In the genomic region with DNA sequence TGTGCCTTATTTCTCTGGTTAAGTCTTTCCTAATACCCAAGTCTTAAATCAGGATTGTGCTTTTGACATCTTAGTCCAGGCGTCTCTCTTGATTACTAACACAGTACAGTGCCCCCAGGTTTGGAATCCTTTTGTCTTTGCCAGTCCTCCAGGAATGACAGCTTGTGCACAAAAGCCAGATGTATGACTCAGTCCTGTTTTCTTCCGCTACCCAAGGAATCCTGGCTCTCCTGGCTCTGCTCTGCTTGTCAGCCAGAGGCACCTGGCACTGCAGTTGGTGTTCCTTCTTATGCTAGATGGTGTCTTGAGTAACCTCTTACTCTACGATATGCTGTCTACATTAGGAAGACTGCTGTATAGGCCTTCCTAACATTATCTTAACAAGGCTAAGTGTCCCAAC, we compare ENCODE assay signal across 16 cellular contexts.
DNase-seq lines count a peak whose midpoint lies in the region; ATAC-seq and TF ChIP-seq lines count a peak whose summit lies in the region.
"Had no signal": no experiment of that assay in that cellular context is flagged by ENCODE, and none has a peak within 500 bp of the region (broad histone marks: within the 10 kb centered on the region; RNA-seq: fewer than 3 reads in every experiment).

No MANE protein-coding gene starts in this region.

- H3K9me3 ChIP-seq in cardiac muscle cell (ENCODE audit: low read depth) = no peaks in the 10 kb centered on the region
- no peaks in the 10 kb centered on the region for H3K9me3 ChIP-seq in heart left ventricle
- H3K9me3 ChIP-seq: esophagus muscularis mucosa had no signal

- H3K36me3 Mint-ChIP-seq in stimulated activated effector memory CD8-positive, alpha-beta T cell treated with anti-CD3 and anti-CD28 coated beads, Interleukin-12 subunit alpha, Interleukin-12 subunit beta, amount 100 ng/mL, for 72 hours = no peaks in the 10 kb centered on the region
- H3K36me3 Mint-ChIP-seq: brain had no signal

- H3K9me3 Mint-ChIP-seq in stimulated activated effector memory CD8-positive, alpha-beta T cell treated with anti-CD3 and anti-CD28 coated beads, Interleukin-12 subunit alpha, Interleukin-12 subunit beta, amount 100 ng/mL, for 72 hours = no peaks in the 10 kb centered on the region
- H3K9me3 Mint-ChIP-seq: stimulated activated naive CD8-positive, alpha-beta T cell treated with anti-CD3 and anti-CD28 coated beads, Interleukin-15, Interleukin-2, amounts not matched to agents 100 ng/mL and 50 ng/mL, for 24 hours had no signal

- H3K4me1 ChIP-seq in cardiac muscle cell (ENCODE audit: low read depth) (no peaks in the 10 kb centered on the region), heart left ventricle (no peaks in the 10 kb centered on the region)
- H3K4me1 ChIP-seq: esophagus muscularis mucosa had no signal

- H3K27me3 ChIP-seq in cardiac muscle cell (no peaks in the 10 kb centered on the region), heart left ventricle (no peaks in the 10 kb centered on the region)
- H3K27me3 ChIP-seq: esophagus muscularis mucosa had no signal

- TF ChIP-seq CTCF in cardiac muscle cell (IDR thresholded peaks at IDR 0.05; ENCODE audit: low read depth, low read length) (no peak), heart left ventricle (IDR thresholded peaks at IDR 0.05) (no peak), foreskin fibroblast (IDR thresholded peaks at IDR 0.05; ENCODE audit: low read depth, low read length) (no peak)

- no peak for TF ChIP-seq POLR2A in heart left ventricle (IDR thresholded peaks at IDR 0.05)

- H3K4me1 Mint-ChIP-seq in stimulated activated effector memory CD8-positive, alpha-beta T cell treated with anti-CD3 and anti-CD28 coated beads, Interleukin-12 subunit alpha, Interleukin-12 subunit beta, amount 100 ng/mL, for 72 hours = no peaks in the 10 kb centered on the region
- H3K4me1 Mint-ChIP-seq: brain had no signal

- H3K36me3 ChIP-seq in cardiac muscle cell = no peaks in the 10 kb centered on the region
- no peaks in the 10 kb centered on the region for H3K36me3 ChIP-seq in heart left ventricle
- H3K36me3 ChIP-seq: esophagus muscularis mucosa had no signal

- no peak overlapping the region for H3K27ac ChIP-seq in cardiac muscle cell
- H3K27ac ChIP-seq in heart left ventricle = no peak overlapping the region
- H3K27ac ChIP-seq: esophagus muscularis mucosa had no signal

- intact Hi-C loops in heart left ventricle (cut with DNase I) = no loop called here

- DNase-seq in cardiac muscle cell (ENCODE audit: low read depth in 1 of 2, low spot score in 1 of 2) (peak; percentile 13 to 66), heart left ventricle (no peak), RPMI7951 (ENCODE audit: low read depth) (peak; percentile 84), foreskin fibroblast (peak; percentile 46 to 64), occipital lobe (lab: John Stamatoyannopoulos, UW) (no peak), D341Med (ENCODE audit: low spot score) (no peak)
- no peak for DNase-seq in stimulated activated effector memory CD8-positive, alpha-beta T cell treated with anti-CD3 and anti-CD28 coated beads, Interleukin-12 subunit alpha, Interleukin-12 subunit beta, amount 100 ng/mL, for 72 hours (ENCODE audit: low spot score in 2 of 2)
- DNase-seq: activated T-cell treated with anti-CD3 and anti-CD28 coated beads, Interleukin-2, amount 50 U/mL, for 1 hour; DMS79; Kasumi-1; left colon; SHP77 had no signal

- H3K4me3 ChIP-seq in cardiac muscle cell (no peak overlapping the region), heart left ventricle (no peak overlapping the region), foreskin fibroblast (ENCODE audit: low read depth in 1 of 2, low read length in 2 of 2) (no peak overlapping the region)
- H3K4me3 ChIP-seq: esophagus muscularis mucosa had no signal

- ATAC-seq in heart left ventricle (no peak), HG02759 (IDR thresholded peaks at IDR 0.05; ENCODE audit: unreplicated experiment) (no peak)
- no peak for ATAC-seq in stimulated activated effector memory CD8-positive, alpha-beta T cell treated with anti-CD3 and anti-CD28 coated beads, Interleukin-12 subunit alpha, Interleukin-12 subunit beta, amount 100 ng/mL, for 72 hours
- ATAC-seq: left colon had no signal

- WGBS in heart left ventricle, 4 donors = 77 to 87% (median 81%) methylated on average over 3 of the region's 3 CpGs

- no peak overlapping the region for H3K4me3 Mint-ChIP-seq in stimulated activated effector memory CD8-positive, alpha-beta T cell treated with anti-CD3 and anti-CD28 coated beads, Interleukin-12 subunit alpha, Interleukin-12 subunit beta, amount 100 ng/mL, for 72 hours
- H3K4me3 Mint-ChIP-seq: brain; stimulated activated naive CD8-positive, alpha-beta T cell treated with anti-CD3 and anti-CD28 coated beads, Interleukin-15, Interleukin-2, amounts not matched to agents 100 ng/mL and 50 ng/mL, for 24 hours had no signal

- H3K27ac Mint-ChIP-seq in stimulated activated effector memory CD8-positive, alpha-beta T cell treated with anti-CD3 and anti-CD28 coated beads, Interleukin-12 subunit alpha, Interleukin-12 subunit beta, amount 100 ng/mL, for 72 hours = no peak overlapping the region
- H3K27ac Mint-ChIP-seq: brain; stimulated activated naive CD8-positive, alpha-beta T cell treated with anti-CD3 and anti-CD28 coated beads, Interleukin-15, Interleukin-2, amounts not matched to agents 100 ng/mL and 50 ng/mL, for 24 hours had no signal

Comparison
In these comparisons a context has a peak if more than half of its experiments do, and no peak if none do; other contexts are left out.
1. DNase-seq: peak in cardiac muscle cell (2 of 2), RPMI7951 (single experiment) and foreskin fibroblast (2 of 2); none in heart left ventricle (0 of 5), occipital lobe (single experiment), D341Med (single experiment) and stimulated activated effector memory CD8-positive, alpha-beta T cell treated with anti-CD3 and anti-CD28 coated beads, Interleukin-12 subunit alpha, Interleukin-12 subunit beta, amount 100 ng/mL, for 72 hours (0 of 2).